Comparison of ENCODE assay signal across 7 cellular contexts in the genomic region with DNA sequence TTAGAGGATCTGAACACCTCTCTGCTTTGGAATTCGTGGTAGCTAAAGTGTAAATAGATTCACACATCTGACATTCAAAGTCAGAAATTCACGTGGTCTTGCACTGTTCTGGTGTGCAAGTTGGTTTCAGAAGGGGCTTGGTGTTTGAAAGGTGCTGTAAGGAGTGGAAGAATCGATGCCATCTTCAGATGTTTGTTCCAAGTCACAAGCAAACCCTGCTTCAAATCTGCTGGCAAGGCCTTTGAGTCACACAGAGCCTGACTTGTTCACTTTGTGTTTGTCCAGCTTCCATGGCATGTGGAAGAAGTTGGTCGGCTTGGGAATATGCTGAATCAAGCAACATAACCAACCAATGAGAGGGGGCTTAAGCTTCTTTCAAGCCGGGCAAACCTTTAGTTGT. TPM values are rescaled to one million over a fixed set of nuclear protein-coding genes. Genes with fewer than 3 reads are reported as not detected.
"Had no signal": no experiment of that assay in that cellular context is flagged by ENCODE, and none has a peak within 500 bp of the region (broad histone marks: within the 10 kb centered on the region; RNA-seq: fewer than 3 reads in every experiment).

No MANE protein-coding gene starts in this region.

- H3K4me1 Mint-ChIP-seq: IgD-negative memory B cell had no signal

- H3K4me3 ChIP-seq: K562 had no signal

- H3K27ac Mint-ChIP-seq: IgD-negative memory B cell had no signal

- DNase-seq: IMR-90, KG1 had no signal

- H3K4me3 Mint-ChIP-seq: IgD-negative memory B cell had no signal

- H3K27ac ChIP-seq: HL-60 had no signal

RNA-seq across cellular contexts. Expression of a gene that starts 44.3 kb away (rescaled TPM):
- total RNA-seq: HepG2, HT-29, IMR-90 had no signal
